Comparison of ENCODE assay signal across 8 cellular contexts in the genomic region with DNA sequence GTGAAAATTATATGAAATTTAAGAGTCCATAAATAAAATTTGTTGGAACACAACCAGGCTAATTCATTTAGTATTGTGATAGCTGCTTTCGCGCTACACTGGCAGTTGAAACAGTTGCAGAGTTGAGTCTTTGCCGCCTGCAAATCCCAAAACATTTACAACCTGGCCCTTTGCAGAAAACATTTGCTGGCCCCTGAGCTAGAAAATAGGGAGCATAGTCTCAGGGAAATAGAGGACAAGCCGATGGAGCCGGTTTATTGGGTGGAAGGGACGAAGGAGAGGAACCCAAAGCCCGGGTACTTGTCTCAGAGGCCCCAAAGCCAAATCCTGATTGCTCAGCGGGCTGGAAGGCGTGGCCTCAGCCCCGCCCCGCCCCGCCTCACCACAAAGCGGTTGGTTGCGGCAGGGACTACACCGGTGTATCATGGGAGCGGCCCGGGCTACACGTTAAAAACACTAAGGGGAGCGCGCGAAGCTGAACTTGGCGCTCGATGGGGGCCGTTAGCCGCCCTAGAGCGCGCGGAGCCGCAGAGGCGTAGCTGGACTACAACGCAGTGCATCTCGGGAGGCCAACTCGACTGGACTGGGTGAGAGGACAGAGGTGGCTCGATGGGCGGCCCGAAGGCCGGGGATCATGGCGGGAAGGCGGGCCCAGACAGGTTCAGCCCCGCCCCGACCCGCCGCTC. TPM values are rescaled to one million over a fixed set of nuclear protein-coding genes. Genes with fewer than 3 reads are reported as not detected.
DNase-seq lines count a peak whose midpoint lies in the region; ATAC-seq, FAIRE-seq and TF ChIP-seq lines count a peak whose summit lies in the region.

No MANE protein-coding gene starts in this region.

- peak overlapping the region; percentile 95 for H3K4me3 ChIP-seq in HUES48 (ENCODE audit: low read depth, low read length)
- peak overlapping the region; percentile 91 for H3K4me3 ChIP-seq in NT2/D1 (ENCODE audit: insufficient read length, low read depth)
- peak overlapping the region; percentile 44 to 62 (median 58) for H3K4me3 ChIP-seq in endothelial cell of umbilical vein (replicated peaks in 1 of 3; ENCODE audit: insufficient read depth in 1 of 3, low read depth in 1 of 3, low read length in 3 of 3)

- H3K27me3 ChIP-seq in HUES48 (ENCODE audit: control insufficient read depth, insufficient read depth, low read length) (no peaks in the 10 kb centered on the region), NT2/D1 (ENCODE audit: insufficient read depth, insufficient read length) (no peaks in the 10 kb centered on the region), endothelial cell of umbilical vein (ENCODE audit: control insufficient read depth in 2 of 2, insufficient read depth in 2 of 2, low read length in 2 of 2) (no peaks in the 10 kb centered on the region)

- peak overlapping the region; percentile 97 for H2AFZ ChIP-seq in endothelial cell of umbilical vein (ENCODE audit: low read depth, low read length)

- TF ChIP-seq CTCF in Calu3 (IDR thresholded peaks at IDR 0.05; ENCODE audit: unreplicated experiment): no peak
- TF ChIP-seq CTCF in endothelial cell of umbilical vein (IDR thresholded peaks at IDR 0.05; ENCODE audit: extremely low read depth in 1 of 2, insufficient read depth in 1 of 2, low read depth in 1 of 2, low read length in 2 of 2): no peak
- TF ChIP-seq CTCF in mesothelial cell of epicardium (IDR thresholded peaks at IDR 0.05; ENCODE audit: unreplicated experiment): no peak

- H3K4me1 Mint-ChIP-seq in Calu3 (ENCODE audit: low read depth, unreplicated experiment) (no peaks in the 10 kb centered on the region), mesothelial cell of epicardium (peaks cover 14% of the 10 kb centered on the region)

- peak; percentile 91 for FAIRE-seq in endothelial cell of umbilical vein (lab: Jason Lieb, UNC)

- no peaks in the 10 kb centered on the region for H3K79me2 ChIP-seq in endothelial cell of umbilical vein (ENCODE audit: control insufficient read depth, insufficient read depth, low read length)

- H4K20me1 ChIP-seq in endothelial cell of umbilical vein (replicated peaks; ENCODE audit: control insufficient read depth, extremely low read depth, insufficient read depth, low read length): no peaks in the 10 kb centered on the region

- POLR2A ChIA-PET in endothelial cell of umbilical vein (lab: Charles Lee): interaction anchor here (1.0 kb wide), 1 partner anchor 26 kb away, joined by 3 read pairs; a partner anchor contains a TSS

- no peaks in the 10 kb centered on the region for H3K9me1 ChIP-seq in endothelial cell of umbilical vein (replicated peaks; ENCODE audit: control insufficient read depth, extremely low read depth, insufficient read depth, low read length)

- H3K9me3 Mint-ChIP-seq in Calu3 (ENCODE audit: low read depth, unreplicated experiment) (no peaks in the 10 kb centered on the region), mesothelial cell of epicardium (no peaks in the 10 kb centered on the region)

- peak overlapping the region; percentile 85 for H3K9ac ChIP-seq in HUES48 (ENCODE audit: low read depth, low read length)
- peak overlapping the region; percentile 68 for H3K9ac ChIP-seq in NT2/D1 (ENCODE audit: insufficient read length, low read depth)
- peak overlapping the region; percentile 74 for H3K9ac ChIP-seq in endothelial cell of umbilical vein (replicated peaks; ENCODE audit: extremely low read depth, insufficient read depth, low read length)

- H3K36me3 Mint-ChIP-seq in Calu3 (ENCODE audit: insufficient read depth, unreplicated experiment) (peaks cover 37% of the 10 kb centered on the region), mesothelial cell of epicardium (peaks cover 3% of the 10 kb centered on the region)

- H3K36me3 ChIP-seq in HUES48 (ENCODE audit: control insufficient read depth, insufficient read depth, low read length) (peaks cover 34% of the 10 kb centered on the region), NT2/D1 (ENCODE audit: insufficient read depth, insufficient read length, low read length) (peaks cover 64% of the 10 kb centered on the region), endothelial cell of umbilical vein (ENCODE audit: control insufficient read depth in 2 of 2, extremely low read depth in 1 of 2, insufficient read depth in 2 of 2, low read length in 2 of 2) (peaks cover 2 to 17% of the 10 kb centered on the region in 2 experiments)

- H3K27ac Mint-ChIP-seq in Calu3 (ENCODE audit: unreplicated experiment): peak overlapping the region; percentile 43
- H3K27ac Mint-ChIP-seq in mesothelial cell of epicardium: peak overlapping the region; percentile 95

- CTCF ChIA-PET in Calu3 (lab: Charles Lee): interaction anchor here (1.1 to 1.2 kb wide), 4 partner anchors 22 to 81 kb away, joined by 3 to 5 read pairs (median 3); a partner anchor contains a TSS
- CTCF ChIA-PET in endothelial cell of umbilical vein (lab: Charles Lee): interaction anchor here (0.6 to 2.1 kb wide), 4 partner anchors 12 to 27 kb away, joined by 3 to 6 read pairs (median 4); a partner anchor contains a TSS

- H3K4me3 Mint-ChIP-seq in Calu3 (ENCODE audit: low read depth, unreplicated experiment) (peak overlapping the region; percentile 75), mesothelial cell of epicardium (peak overlapping the region; percentile 88)

- BruUV-seq in Calu3 (replicated peaks; lab: Mats Ljungman, UMichigan) (no TSS peak), endothelial cell of umbilical vein (replicated peaks; lab: Mats Ljungman, UMichigan) (no TSS peak)

- peak overlapping the region; percentile 56 for H3K4me2 ChIP-seq in endothelial cell of umbilical vein (ENCODE audit: insufficient read depth, low read length)

- DNase-seq in Calu3 (peak; percentile 94), NT2/D1 (ENCODE audit: low read depth, low spot score) (peak; percentile 93), endothelial cell of umbilical vein (ENCODE audit: low read depth, low spot score) (peak; percentile 92), mesothelial cell of epicardium (ENCODE audit: low spot score in 2 of 2, unreplicated experiment in 2 of 2) (peak in 1 of 2 experiments; percentile 82)
- DNase-seq in activated CD8-positive, alpha-beta memory T cell treated with anti-CD3 and anti-CD28 coated beads, Interleukin-2, amount 50 U/mL, for 24 hours (ENCODE audit: extremely low read depth): peak; percentile 68
- peak; percentile 65 to 74 for DNase-seq in stimulated activated CD8-positive, alpha-beta memory T cell treated with anti-CD3 and anti-CD28 coated beads, Interleukin-15, amount 100 ng/mL, for 4 hours (ENCODE audit: low read depth in 2 of 2)

- H3K9me3 ChIP-seq in HUES48 (ENCODE audit: control insufficient read depth, insufficient read depth, low read length) (no peaks in the 10 kb centered on the region), NT2/D1 (ENCODE audit: insufficient read depth, low read length) (no peaks in the 10 kb centered on the region), endothelial cell of umbilical vein (replicated peaks; ENCODE audit: control insufficient read depth, insufficient read depth, low read length) (no peaks in the 10 kb centered on the region)

- peak; percentile 85 for ATAC-seq in GM21423 (IDR thresholded peaks at IDR 0.05; ENCODE audit: unreplicated experiment)

- dilution Hi-C loops in endothelial cell of umbilical vein (cut with MboI; ENCODE audit: extremely low pct_ligation_motif_present, low sequenced_read_pairs): no loop called here

- H3K4me1 ChIP-seq in HUES48 (ENCODE audit: control insufficient read depth, insufficient read depth, low read length) (no peaks in the 10 kb centered on the region), NT2/D1 (ENCODE audit: insufficient read depth, insufficient read length) (peaks cover 10% of the 10 kb centered on the region), endothelial cell of umbilical vein (ENCODE audit: control insufficient read depth, extremely low read depth, insufficient read depth, low read length) (peaks cover 9% of the 10 kb centered on the region)

- H3K27me3 Mint-ChIP-seq in Calu3 (ENCODE audit: unreplicated experiment) (no peaks in the 10 kb centered on the region), mesothelial cell of epicardium (ENCODE audit: low read depth) (no peaks in the 10 kb centered on the region)

- H3K27ac ChIP-seq in HUES48 (ENCODE audit: low read depth, low read length) (peak overlapping the region; percentile 97), endothelial cell of umbilical vein (ENCODE audit: insufficient read depth, low read depth, low read length) (peak overlapping the region; percentile 66)

- intact Hi-C loops in Calu3 (cut with micrococcal nuclease; ENCODE audit: unreplicated experiment) (no loop called here), endothelial cell of umbilical vein (cut with micrococcal nuclease) (loop anchor here (1.0 to 2.0 kb wide), 2 partner anchors 13 to 70 kb away; a partner anchor contains a TSS)

- TF ChIP-seq POLR2A in endothelial cell of umbilical vein (IDR thresholded peaks at IDR 0.05; ENCODE audit: low read depth, low read length): peak; percentile 59

RNA-seq across cellular contexts. Expression of a gene that starts 0.3 kb away (rescaled TPM):
- total RNA-seq in Calu3 (2022) (12.9 and 17.6 TPM in 2 replicates), endothelial cell of umbilical vein (16.6 and 18.0 TPM in 2 replicates), mesothelial cell of epicardium (15.3 to 16.3 TPM (median 16.1 TPM) in 3 replicates)
- 17.0 and 22.2 TPM in 2 replicates for polyA plus RNA-seq in endothelial cell of umbilical vein
- polyA plus RNA-seq in endothelial cell of umbilical vein (2011; cell fraction: cytosol; rRNA removed): 11.5 and 14.9 TPM in 2 replicates
- polyA plus RNA-seq in endothelial cell of umbilical vein (2011; cell fraction: nucleus; rRNA removed): 5.8 and 6.4 TPM in 2 replicates
- 8.9 and 10.4 TPM in 2 replicates for polyA plus RNA-seq in endothelial cell of umbilical vein (2012)
- polyA minus RNA-seq in endothelial cell of umbilical vein: 3.3 and 4.1 TPM in 2 replicates
- 45.5 TPM for polyA minus RNA-seq in endothelial cell of umbilical vein (2011; cell fraction: cytosol; rRNA and poly(A)+ RNA removed)
- polyA minus RNA-seq in endothelial cell of umbilical vein (2011; cell fraction: nucleus; rRNA and poly(A)+ RNA removed): 1.4 and 1.8 TPM in 2 replicates

RNA-seq across cellular contexts. Expression of a gene that starts 13.4 kb away (rescaled TPM):
- total RNA-seq in Calu3 (2022) (22.1 and 25.7 TPM in 2 replicates), endothelial cell of umbilical vein (21.0 and 21.8 TPM in 2 replicates), mesothelial cell of epicardium (19.2 to 21.0 TPM (median 20.8 TPM) in 3 replicates)
- polyA plus RNA-seq in endothelial cell of umbilical vein: 15.2 and 15.5 TPM in 2 replicates
- 13.0 and 13.5 TPM in 2 replicates for polyA plus RNA-seq in endothelial cell of umbilical vein (2011; cell fraction: cytosol; rRNA removed)
- 7.0 and 10.7 TPM in 2 replicates for polyA plus RNA-seq in endothelial cell of umbilical vein (2011; cell fraction: nucleus; rRNA removed)
- 14.0 and 15.6 TPM in 2 replicates for polyA plus RNA-seq in endothelial cell of umbilical vein (2012)
- polyA minus RNA-seq in endothelial cell of umbilical vein: 6.7 and 11.2 TPM in 2 replicates
- 9.2 TPM for polyA minus RNA-seq in endothelial cell of umbilical vein (2011; cell fraction: cytosol; rRNA and poly(A)+ RNA removed)
- 3.3 TPM in 2 replicates for polyA minus RNA-seq in endothelial cell of umbilical vein (2011; cell fraction: nucleus; rRNA and poly(A)+ RNA removed)

RNA-seq across cellular contexts. Expression of a gene that starts 17.7 kb away (rescaled TPM):
- total RNA-seq in Calu3 (2022) (not detected in 2 replicates), endothelial cell of umbilical vein (4.4 and 6.8 TPM in 2 replicates), mesothelial cell of epicardium (1.2 to 1.8 TPM (median 1.5 TPM) in 3 replicates)
- polyA plus RNA-seq in endothelial cell of umbilical vein: 13.9 and 16.5 TPM in 2 replicates
- polyA plus RNA-seq in endothelial cell of umbilical vein (2011; cell fraction: cytosol; rRNA removed): 11.3 and 13.9 TPM in 2 replicates
- polyA plus RNA-seq in endothelial cell of umbilical vein (2011; cell fraction: nucleus; rRNA removed): 8.9 and 13.3 TPM in 2 replicates
- polyA plus RNA-seq in endothelial cell of umbilical vein (2012): 7.0 and 11.1 TPM in 2 replicates
- 2.4 and 6.3 TPM in 2 replicates for polyA minus RNA-seq in endothelial cell of umbilical vein
- not detected for polyA minus RNA-seq in endothelial cell of umbilical vein (2011; cell fraction: cytosol; rRNA and poly(A)+ RNA removed)
- polyA minus RNA-seq in endothelial cell of umbilical vein (2011; cell fraction: nucleus; rRNA and poly(A)+ RNA removed): 1.6 and 2.6 TPM in 2 replicates

RNA-seq across cellular contexts. Expression of a gene that starts 26.7 kb away (rescaled TPM):
- total RNA-seq in Calu3 (2022): 62.6 and 63.7 TPM in 2 replicates
- 108 and 109 TPM in 2 replicates for total RNA-seq in endothelial cell of umbilical vein
- polyA plus RNA-seq in endothelial cell of umbilical vein: 259 and 312 TPM in 2 replicates
- 204 and 208 TPM in 2 replicates for polyA plus RNA-seq in endothelial cell of umbilical vein (2011; cell fraction: cytosol; rRNA removed)
- polyA plus RNA-seq in endothelial cell of umbilical vein (2011; cell fraction: nucleus; rRNA removed): 66.3 and 67.6 TPM in 2 replicates
- polyA plus RNA-seq in endothelial cell of umbilical vein (2012): 114 and 203 TPM in 2 replicates
- 49.1 and 55.8 TPM in 2 replicates for polyA minus RNA-seq in endothelial cell of umbilical vein
- polyA minus RNA-seq in endothelial cell of umbilical vein (2011; cell fraction: cytosol; rRNA and poly(A)+ RNA removed): 84.2 TPM
- 12.8 and 17.8 TPM in 2 replicates for polyA minus RNA-seq in endothelial cell of umbilical vein (2011; cell fraction: nucleus; rRNA and poly(A)+ RNA removed)
- total RNA-seq in mesothelial cell of epicardium: 79.9 to 87.3 TPM (median 84.4 TPM) in 3 replicates

RNA-seq across cellular contexts. Expression of a gene that starts 43.2 kb away (rescaled TPM):
- total RNA-seq in Calu3 (2022) (53.4 and 55.4 TPM in 2 replicates), endothelial cell of umbilical vein (34.1 and 35.7 TPM in 2 replicates), mesothelial cell of epicardium (16.4 to 17.0 TPM (median 16.5 TPM) in 3 replicates)
- polyA plus RNA-seq in endothelial cell of umbilical vein: 14.0 and 16.4 TPM in 2 replicates
- polyA plus RNA-seq in endothelial cell of umbilical vein (2011; cell fraction: cytosol; rRNA removed): 19.3 and 24.5 TPM in 2 replicates
- polyA plus RNA-seq in endothelial cell of umbilical vein (2011; cell fraction: nucleus; rRNA removed): 23.5 and 29.1 TPM in 2 replicates
- 13.9 and 23.8 TPM in 2 replicates for polyA plus RNA-seq in endothelial cell of umbilical vein (2012)
- 9.9 and 12.8 TPM in 2 replicates for polyA minus RNA-seq in endothelial cell of umbilical vein
- polyA minus RNA-seq in endothelial cell of umbilical vein (2011; cell fraction: cytosol; rRNA and poly(A)+ RNA removed): 42.9 TPM
- 9.1 and 9.3 TPM in 2 replicates for polyA minus RNA-seq in endothelial cell of umbilical vein (2011; cell fraction: nucleus; rRNA and poly(A)+ RNA removed)
